In genomic region chr2:215352602-215353001, GRCh38 we compare ENCODE assay signal across 1 cellular context.
TF ChIP-seq lines count a peak whose summit lies in the region.

No MANE protein-coding gene starts in this region.

TF ChIP-seq in HepG2, 621 proteins besides CTCF, POLR2A, EP300 and RAD21 (continued from another document):
- TF ChIP-seq ARID4A (CRISPR knock-in tag; IDR thresholded peaks at IDR 0.05; ENCODE audit: borderline replicate concordance) (no peak), CEBPB (IDR thresholded peaks at IDR 0.05; ENCODE audit: borderline replicate concordance, low read depth, low read length) (peak; percentile 30; the same call in 1 of the 2 replicates)
